Comparison of ENCODE assay signal across 9 cellular contexts in the genomic region with DNA sequence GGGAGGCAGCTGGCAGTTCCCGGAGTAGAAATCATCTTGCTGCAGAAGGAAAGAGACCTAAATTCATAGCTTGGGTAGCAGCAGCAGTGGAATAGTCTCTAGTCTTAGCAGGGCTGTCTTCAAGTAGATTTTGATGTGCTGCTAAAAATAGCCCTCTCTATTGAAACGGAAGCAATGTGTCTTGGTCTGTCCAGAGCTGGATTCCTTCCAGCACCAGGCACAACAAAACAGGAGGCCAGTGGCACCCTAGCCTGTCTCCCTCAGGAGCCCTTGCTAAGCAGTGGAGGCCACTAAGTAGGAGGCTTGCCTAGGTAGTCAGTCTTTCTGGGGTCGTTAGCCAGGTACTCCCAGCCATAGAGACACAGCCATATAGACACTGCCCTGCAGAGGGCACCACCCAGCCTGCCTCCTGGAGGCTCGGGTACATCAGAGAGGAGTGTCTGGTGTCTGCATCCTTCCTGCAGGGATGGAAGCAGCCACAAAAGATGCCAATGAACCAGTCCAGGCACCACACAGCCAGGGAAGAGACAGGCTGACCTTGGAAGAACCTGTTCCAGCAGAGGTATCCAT.
DNase-seq lines count a peak whose midpoint lies in the region; ATAC-seq, FAIRE-seq and TF ChIP-seq lines count a peak whose summit lies in the region.
"Had no signal": no experiment of that assay in that cellular context is flagged by ENCODE, and none has a peak within 500 bp of the region (broad histone marks: within the 10 kb centered on the region; RNA-seq: fewer than 3 reads in every experiment).

No MANE protein-coding gene starts in this region.

- H3K9me1 ChIP-seq in K562 (ENCODE audit: control insufficient read depth, insufficient read depth, low read length): no peaks in the 10 kb centered on the region

- intact Hi-C loops in K562 (cut with micrococcal nuclease) (loop anchor here (10.0 kb wide), 1 partner anchor 99 kb away; the partner anchor contains the start of gene CRACR2A), ovary (cut with DNase I) (loop anchor here in 2 of 4 donors (10.0 kb wide), 1 partner anchor 119 kb away; no protein-coding TSS in a partner anchor)

- CTCF ChIA-PET in K562 (lab: Yijun Ruan, JAX; ENCODE audit: low intra/inter-chr PET ratio): no interaction called here

- no peak overlapping the region for H3K14ac ChIP-seq in mesenchymal stem cell (ENCODE audit: low read length in 2 of 2)

- no peaks in the 10 kb centered on the region for H3K79me1 ChIP-seq in mesenchymal stem cell (replicated peaks; ENCODE audit: low read length, poor library complexity, severe bottlenecking)

- TF ChIP-seq EP300 in K562 (IDR thresholded peaks at IDR 0.05; ENCODE audit: low read length): no peak
- TF ChIP-seq EP300 in ovary (IDR thresholded peaks at IDR 0.05): no peak

- H4K8ac ChIP-seq in mesenchymal stem cell (ENCODE audit: low read length): no peak overlapping the region

- no peak for TF ChIP-seq RAD21 in K562 (CRISPR knock-in tag; conservative IDR thresholded peaks at IDR 0.05 in 1 of 2, IDR thresholded peaks at IDR 0.05 in 1 of 2)

- H3K4ac ChIP-seq in mesenchymal stem cell (ENCODE audit: low read depth in 1 of 2, low read length in 2 of 2): no peak overlapping the region

- H3K9ac ChIP-seq in K562 (ENCODE audit: insufficient read depth in 1 of 2, low read depth in 2 of 2, low read length in 2 of 2): no peak overlapping the region
- no peak overlapping the region for H3K9ac ChIP-seq in mesenchymal stem cell (ENCODE audit: low read length)

- in situ Hi-C loops in K562 (cut with MboI): no loop called here

- peak; percentile 68 for DNase-seq in NCI-H82 (lab: John Stamatoyannopoulos, UW)
- no peak for DNase-seq in NCI-H82 treated with DMSO at 0.1 percent for 48 hours (lab: John Stamatoyannopoulos, UW; ENCODE audit: unreplicated experiment)
- peak; percentile 66 for DNase-seq in NCI-H1105 treated with DMSO at 0.1 percent for 48 hours (lab: John Stamatoyannopoulos, UW)
- peak in 3 of 4 experiments; percentile 7 to 12 (median 8) for DNase-seq in K562 (ENCODE audit: extremely low read depth in 1 of 4, low spot score in 3 of 4)
- DNase-seq in mesenchymal stem cell: peak; percentile 13
- DNase-seq in ovary: no peak

- H2AK5ac ChIP-seq in mesenchymal stem cell (ENCODE audit: low read length, severe bottlenecking): no peak overlapping the region

- no peak overlapping the region for H3K4me3 ChIP-seq in K562
- H3K4me3 ChIP-seq in mesenchymal stem cell (ENCODE audit: insufficient read depth in 1 of 2, low read depth in 1 of 2, low read length in 2 of 2): no peak overlapping the region
- H3K4me3 ChIP-seq in ovary: no peak overlapping the region

- no peak for FAIRE-seq in K562 (lab: Jason Lieb, UNC)

- H2BK12ac ChIP-seq in mesenchymal stem cell (ENCODE audit: low read length in 2 of 2): no peak overlapping the region

- H3K36me3 ChIP-seq in K562 (ENCODE audit: control insufficient read depth, insufficient read depth, low read length) (peaks cover 39% of the 10 kb centered on the region; the same call in 2 of the 3 replicates), mesenchymal stem cell (ENCODE audit: control insufficient read depth in 1 of 2, insufficient read depth in 2 of 2, low read depth in 1 of 2, low read length in 2 of 2) (peaks cover 8 to 40% of the 10 kb centered on the region in 2 experiments), ovary (no peaks in the 10 kb centered on the region)

- H3K23ac ChIP-seq in mesenchymal stem cell (ENCODE audit: low read length in 2 of 2): no peak overlapping the region

- H3K4me2 ChIP-seq in K562 (ENCODE audit: insufficient read depth, low read length) (no peak overlapping the region), mesenchymal stem cell (ENCODE audit: low read length, poor library complexity, severe bottlenecking) (no peak overlapping the region)

- H3K4me1 ChIP-seq in K562 (replicated peaks in 1 of 2; ENCODE audit: control insufficient read depth in 2 of 2, insufficient read depth in 2 of 2, low read length in 2 of 2) (no peaks in the 10 kb centered on the region), mesenchymal stem cell (ENCODE audit: control insufficient read depth, insufficient read depth, low read depth, low read length) (no peaks in the 10 kb centered on the region), ovary (ENCODE audit: insufficient read depth) (no peaks in the 10 kb centered on the region)

- no peaks in the 10 kb centered on the region for H3K79me2 ChIP-seq in K562 (ENCODE audit: control insufficient read depth, insufficient read depth, low read length)

- H3K27ac ChIP-seq in K562 (ENCODE audit: extremely low read depth, low read depth, low read length) (no peak overlapping the region), mesenchymal stem cell (ENCODE audit: low read length, poor library complexity, severe bottlenecking) (no peak overlapping the region), ovary (no peak overlapping the region)
- H3K27ac ChIP-seq: neutrophil had no signal

- TF ChIP-seq CTCF in K562 (IDR thresholded peaks at IDR 0.05 in 2 of 3, conservative IDR thresholded peaks at IDR 0.05 in 1 of 3; ENCODE audit: insufficient read depth in 2 of 3, low read depth in 1 of 3, low read length in 3 of 3): peak; percentile 13 to 29 (median 27); a peak in 4 of 6 replicates
- TF ChIP-seq CTCF in ovary (IDR thresholded peaks at IDR 0.05): no peak

- H3K18ac ChIP-seq in mesenchymal stem cell (ENCODE audit: low read depth in 1 of 2, low read length in 2 of 2): no peak overlapping the region

- TF ChIP-seq POLR2A in K562 (conservative IDR thresholded peaks at IDR 0.05) (no peak), ovary (IDR thresholded peaks at IDR 0.05) (no peak)

- no TSS peak for BruUV-seq in K562 (replicated peaks; lab: Mats Ljungman, UMichigan)

- H4K91ac ChIP-seq in mesenchymal stem cell (ENCODE audit: low read length): no peak overlapping the region

- H3K9me3 ChIP-seq in K562 (replicated peaks; ENCODE audit: control insufficient read depth, insufficient read depth, low read depth, low read length) (no peaks in the 10 kb centered on the region), mesenchymal stem cell (ENCODE audit: control insufficient read depth, low read length) (no peaks in the 10 kb centered on the region), ovary (no peaks in the 10 kb centered on the region)
- H3K9me3 ChIP-seq: neutrophil had no signal

- no peaks in the 10 kb centered on the region for H4K20me1 ChIP-seq in K562 (replicated peaks; ENCODE audit: control insufficient read depth, insufficient read depth, low read length)

- POLR2A ChIA-PET in K562 (lab: Yijun Ruan, JAX): no interaction called here

- ATAC-seq in K562 (no peak), GM19023 (IDR thresholded peaks at IDR 0.05; ENCODE audit: unreplicated experiment) (no peak), HG03354 (IDR thresholded peaks at IDR 0.05; ENCODE audit: poor library complexity, severe bottlenecking, unreplicated experiment) (no peak)

- 71% methylated on average over 1 of the region's 4 CpGs for whole genome bisulfite sequencing in K562 (ENCODE audit: insufficient coverage, low coverage, missing lambda C conversion rate)
- 64% methylated on average over 4 of the region's 4 CpGs for WGBS in mesenchymal stem cell
- 45 to 62% (median 59%) methylated on average over 4 of the region's 4 CpGs for WGBS in ovary, 3 donors

- H3K27me3 ChIP-seq in K562 (ENCODE audit: control insufficient read depth in 2 of 2, insufficient read depth in 2 of 2, low read length in 2 of 2) (no peaks in the 10 kb centered on the region), mesenchymal stem cell (ENCODE audit: control insufficient read depth in 1 of 2, insufficient read depth in 1 of 2, low read length in 2 of 2) (no peaks in the 10 kb centered on the region), ovary (no peaks in the 10 kb centered on the region)
- H3K27me3 ChIP-seq: neutrophil had no signal

- H2AFZ ChIP-seq in K562 (ENCODE audit: low read depth, low read length) (no peak overlapping the region), mesenchymal stem cell (ENCODE audit: low read depth, low read length) (no peak overlapping the region)

- H2BK120ac ChIP-seq in mesenchymal stem cell (ENCODE audit: low read depth, low read length): no peak overlapping the region

- no peak overlapping the region for H2BK5ac ChIP-seq in mesenchymal stem cell (ENCODE audit: low read depth, low read length, poor library complexity, severe bottlenecking)

- H2BK15ac ChIP-seq in mesenchymal stem cell (ENCODE audit: low read depth, poor library complexity, severe bottlenecking): no peak overlapping the region

TF ChIP-seq in K562, 482 proteins besides CTCF, POLR2A, EP300 and RAD21 (continues in another document):
- TF ChIP-seq, protein P1, sequence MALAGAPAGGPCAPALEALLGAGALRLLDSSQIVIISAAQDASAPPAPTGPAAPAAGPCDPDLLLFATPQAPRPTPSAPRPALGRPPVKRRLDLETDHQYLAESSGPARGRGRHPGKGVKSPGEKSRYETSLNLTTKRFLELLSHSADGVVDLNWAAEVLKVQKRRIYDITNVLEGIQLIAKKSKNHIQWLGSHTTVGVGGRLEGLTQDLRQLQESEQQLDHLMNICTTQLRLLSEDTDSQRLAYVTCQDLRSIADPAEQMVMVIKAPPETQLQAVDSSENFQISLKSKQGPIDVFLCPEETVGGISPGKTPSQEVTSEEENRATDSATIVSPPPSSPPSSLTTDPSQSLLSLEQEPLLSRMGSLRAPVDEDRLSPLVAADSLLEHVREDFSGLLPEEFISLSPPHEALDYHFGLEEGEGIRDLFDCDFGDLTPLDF (CRISPR knock-in tag; IDR thresholded peaks at IDR 0.05): no peak
- TF ChIP-seq FOXJ3 (CRISPR knock-in tag; IDR thresholded peaks at IDR 0.05): no peak
- TF ChIP-seq YBX1 (IDR thresholded peaks at IDR 0.05): no peak
- no peak for TF ChIP-seq ZNF140 (CRISPR knock-in tag; IDR thresholded peaks at IDR 0.05)
- no peak for TF ChIP-seq PHTF2 (CRISPR knock-in tag; IDR thresholded peaks at IDR 0.05)
- TF ChIP-seq MTF1 (CRISPR knock-in tag; IDR thresholded peaks at IDR 0.05; ENCODE audit: borderline replicate concordance): no peak
- TF ChIP-seq, protein P2, sequence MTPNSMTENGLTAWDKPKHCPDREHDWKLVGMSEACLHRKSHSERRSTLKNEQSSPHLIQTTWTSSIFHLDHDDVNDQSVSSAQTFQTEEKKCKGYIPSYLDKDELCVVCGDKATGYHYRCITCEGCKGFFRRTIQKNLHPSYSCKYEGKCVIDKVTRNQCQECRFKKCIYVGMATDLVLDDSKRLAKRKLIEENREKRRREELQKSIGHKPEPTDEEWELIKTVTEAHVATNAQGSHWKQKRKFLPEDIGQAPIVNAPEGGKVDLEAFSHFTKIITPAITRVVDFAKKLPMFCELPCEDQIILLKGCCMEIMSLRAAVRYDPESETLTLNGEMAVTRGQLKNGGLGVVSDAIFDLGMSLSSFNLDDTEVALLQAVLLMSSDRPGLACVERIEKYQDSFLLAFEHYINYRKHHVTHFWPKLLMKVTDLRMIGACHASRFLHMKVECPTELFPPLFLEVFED (CRISPR knock-in tag; conservative IDR thresholded peaks at IDR 0.05): no peak
- TF ChIP-seq BACH1 (tag; IDR thresholded peaks at IDR 0.05): no peak
- no peak for TF ChIP-seq ELF1 (tag; IDR thresholded peaks at IDR 0.05)

Comparison
In these comparisons a context has a peak if more than half of its experiments do, and no peak if none do; other contexts are left out.
1. DNase-seq: peak in NCI-H82 (single experiment), NCI-H1105 treated with DMSO at 0.1 percent for 48 hours (single experiment), K562 (3 of 4) and mesenchymal stem cell (single experiment); none in NCI-H82 treated with DMSO at 0.1 percent for 48 hours (single experiment) and ovary (0 of 5).
2. CTCF ChIP-seq: peak in K562 (3 of 3); none in ovary (0 of 3).